Comparison of ENCODE assay signal across 8 cellular contexts in genomic region chr5:88276378-88276777, GRCh38.
"Had no signal": no experiment of that assay in that cellular context is flagged by ENCODE, and none has a peak within 500 bp of the region (broad histone marks: within the 10 kb centered on the region; RNA-seq: fewer than 3 reads in every experiment).

No MANE protein-coding gene starts in this region.

- ATAC-seq: GM12878 had no signal

- DNase-seq: GDM1, GF-D8 had no signal

- FAIRE-seq: G401.6, GM12891, GM12892, GM18507, GM19239 had no signal

- H3K4me3 ChIP-seq: GM12878 had no signal
